ENCODE assay signal across 16 cellular contexts in the genomic region with DNA sequence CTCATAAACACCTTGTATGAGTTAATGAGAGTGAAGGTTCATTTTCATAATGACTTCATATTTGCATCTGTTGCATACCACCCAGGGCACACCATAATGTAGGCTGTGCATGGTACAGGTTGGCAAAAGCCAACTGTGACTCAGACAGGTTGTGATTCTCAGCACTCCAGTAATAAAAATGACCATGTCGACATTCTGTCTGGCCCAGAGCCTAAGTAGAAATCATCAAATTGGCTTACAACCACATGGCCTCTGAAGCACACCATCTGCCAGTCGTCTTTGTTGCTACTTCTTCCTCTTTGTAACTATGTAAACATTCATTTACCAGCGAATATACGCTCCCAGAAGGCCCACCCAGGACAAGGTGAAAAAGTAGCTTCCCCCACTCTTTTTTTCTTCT.
DNase-seq lines count a peak whose midpoint lies in the region; ATAC-seq and TF ChIP-seq lines count a peak whose summit lies in the region.
"Had no signal": no experiment of that assay in that cellular context is flagged by ENCODE, and none has a peak within 500 bp of the region (broad histone marks: within the 10 kb centered on the region; RNA-seq: fewer than 3 reads in every experiment).

No MANE protein-coding gene starts in this region.

- H3K4me2 ChIP-seq in mesendoderm (ENCODE audit: low read length), result no peak overlapping the region

- H3K23ac ChIP-seq in mesendoderm (ENCODE audit: low read length), result no peak overlapping the region

- no peaks in the 10 kb centered on the region for H3K79me1 ChIP-seq in mesendoderm (ENCODE audit: low read length)

- DNase-seq in DMS53 treated with DMSO at 0.1 percent for 48 hours (lab: John Stamatoyannopoulos, UW; ENCODE audit: unreplicated experiment) (peak; percentile 39), NCI-H2171 treated with DMSO at 0.1 percent for 48 hours (lab: John Stamatoyannopoulos, UW) (peak; percentile 93), WERI-Rb-1 (peak; percentile 63), mesendoderm (peak; percentile 8), Right ventricle myocardium inferior (ENCODE audit: missing footprints) (no peak), GM13977 (ENCODE audit: low spot score) (no peak), activated T-cell treated with anti-CD3 and anti-CD28 coated beads for 4 hours (no peak)
- no peak for DNase-seq in activated CD4-positive, alpha-beta T cell treated with anti-CD3 and anti-CD28 coated beads for 1 hour
- DNase-seq: activated CD4-positive, alpha-beta T cell treated with anti-CD3 and anti-CD28 coated beads, Interleukin-2, amount 10 ng/mL, durations not matched to agents 24 days and 14 days; activated T-cell treated with anti-CD3 and anti-CD28 coated beads, Interleukin-2, amount 50 U/mL, for 48 hours; AML-193; hypothalamus; naive thymus-derived CD4-positive, alpha-beta T cell; stimulated activated CD4-positive, alpha-beta T cell treated with anti-CD3 and anti-CD28 coated beads, Interleukin-1b, Interleukin-23, amount 100 ng/mL, for 48 hours had no signal

- H3K9ac ChIP-seq in mesendoderm (ENCODE audit: low read length), result no peak overlapping the region

- no peak overlapping the region for H2AK5ac ChIP-seq in mesendoderm (ENCODE audit: low read length)

- no peak overlapping the region for H3K4ac ChIP-seq in mesendoderm (ENCODE audit: low read depth, low read length)

- no peak overlapping the region for H3K56ac ChIP-seq in mesendoderm (ENCODE audit: low read length)

- H3K79me2 ChIP-seq in mesendoderm (ENCODE audit: control insufficient read depth, insufficient read depth, low read length), result no peaks in the 10 kb centered on the region

- H2BK15ac ChIP-seq in mesendoderm (replicated peaks; ENCODE audit: low read depth), result no peak overlapping the region

- H4K5ac ChIP-seq in mesendoderm (ENCODE audit: low read length), result no peak overlapping the region

- H3K4me3 ChIP-seq in WERI-Rb-1 (ENCODE audit: low read depth, low read length) (no peak overlapping the region), mesendoderm (ENCODE audit: low read length) (no peak overlapping the region)
- H3K4me3 ChIP-seq: esophagus muscularis mucosa, thoracic aorta had no signal

- H3K27me3 ChIP-seq in WERI-Rb-1 (ENCODE audit: insufficient read depth, low read depth, severe bottlenecking) (no peaks in the 10 kb centered on the region), mesendoderm (ENCODE audit: insufficient read depth, low read length, poor library complexity) (no peaks in the 10 kb centered on the region)
- H3K27me3 ChIP-seq: esophagus muscularis mucosa had no signal

- H3K36me3 ChIP-seq in WERI-Rb-1 (no peaks in the 10 kb centered on the region), mesendoderm (ENCODE audit: control insufficient read depth, insufficient read depth, low read length) (no peaks in the 10 kb centered on the region)
- H3K36me3 ChIP-seq: esophagus muscularis mucosa, thoracic aorta had no signal

- no peak overlapping the region for H2BK120ac ChIP-seq in mesendoderm (ENCODE audit: low read depth, low read length)

- peaks cover 2% of the 10 kb centered on the region for H3K4me1 ChIP-seq in mesendoderm (ENCODE audit: control insufficient read depth, low read depth, low read length)
- H3K4me1 ChIP-seq: esophagus muscularis mucosa had no signal

- no peak overlapping the region for H4K8ac ChIP-seq in mesendoderm (ENCODE audit: low read depth, low read length)

- TF ChIP-seq CTCF in WERI-Rb-1 (IDR thresholded peaks at IDR 0.05; ENCODE audit: low read depth, low read length) (no peak), GM13977 (IDR thresholded peaks at IDR 0.05; ENCODE audit: extremely low read depth, insufficient read depth, missing control alignments) (no peak)

- no peak overlapping the region for H3K18ac ChIP-seq in mesendoderm (ENCODE audit: low read length)

- WGBS in mesendoderm (ENCODE audit: extremely low coverage, insufficient coverage, low lambda C conversion rate), result no CpG with 5 or more reads among the region's 4 CpGs

- intact Hi-C loops in Right ventricle myocardium inferior (cut with DNase I), result no loop called here

- H3K27ac ChIP-seq in WERI-Rb-1 (peak overlapping the region; percentile 63), mesendoderm (ENCODE audit: low read depth, low read length) (no peak overlapping the region)
- H3K27ac ChIP-seq: esophagus muscularis mucosa, thoracic aorta had no signal

- no peaks in the 10 kb centered on the region for H3K9me3 ChIP-seq in WERI-Rb-1 (ENCODE audit: severe bottlenecking)
- H3K9me3 ChIP-seq: esophagus muscularis mucosa, thoracic aorta had no signal

- no peak overlapping the region for H2BK5ac ChIP-seq in mesendoderm (ENCODE audit: low read length)

- in situ Hi-C loops in GM13977 (cut with MboI; ENCODE audit: low pct_unique_long_range_greater_than_20kb, low sequenced_read_pairs, unreplicated experiment), result no loop called here

- no peak for ATAC-seq in Right ventricle myocardium inferior
- ATAC-seq: naive thymus-derived CD4-positive, alpha-beta T cell had no signal

Comparison
In these comparisons a context has a peak if more than half of its experiments do, and no peak if none do; other contexts are left out.
1. DNase-seq: peak in DMS53 treated with DMSO at 0.1 percent for 48 hours (single experiment), NCI-H2171 treated with DMSO at 0.1 percent for 48 hours (single experiment), WERI-Rb-1 (single experiment) and mesendoderm (single experiment); none in Right ventricle myocardium inferior (single experiment), activated CD4-positive, alpha-beta T cell treated with anti-CD3 and anti-CD28 coated beads for 1 hour (single experiment), GM13977 (single experiment) and activated T-cell treated with anti-CD3 and anti-CD28 coated beads for 4 hours (single experiment).